In the genomic region with DNA sequence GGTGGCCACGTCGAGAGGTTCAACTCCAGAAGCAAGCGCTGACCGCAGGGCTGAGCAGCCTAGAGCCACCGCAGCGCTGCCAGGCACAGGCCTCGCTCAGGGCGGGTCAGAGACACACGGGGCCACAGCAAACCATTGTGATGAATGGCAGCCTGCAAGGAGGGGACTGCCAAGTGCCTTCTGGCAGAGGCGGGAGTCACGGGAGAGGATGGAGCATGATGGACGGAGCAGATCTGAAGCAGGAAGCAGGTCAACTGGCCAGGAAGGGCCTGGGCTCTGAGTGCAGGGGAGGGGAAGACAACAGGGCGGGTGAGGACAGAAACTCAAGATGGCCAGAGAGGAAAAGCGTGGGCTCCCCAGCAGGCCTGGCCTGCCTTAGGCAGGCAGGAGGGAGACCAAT, we compare ENCODE assay signal across 2 cellular contexts.
TF ChIP-seq lines count a peak whose summit lies in the region.

No MANE protein-coding gene starts in this region.

TF ChIP-seq in liver, 16 proteins besides CTCF, POLR2A, EP300 and RAD21:
- TF ChIP-seq FOXA2 (IDR thresholded peaks at IDR 0.05) (no peak), JUND (IDR thresholded peaks at IDR 0.05) (no peak), HNF4G (IDR thresholded peaks at IDR 0.05) (no peak), NR2F2 (IDR thresholded peaks at IDR 0.05) (peak; percentile 94), YY1 (IDR thresholded peaks at IDR 0.05) (no peak), EGR1 (IDR thresholded peaks at IDR 0.05; ENCODE audit: low read depth in 2 of 2) (no peak)
- TF ChIP-seq, protein P1, sequence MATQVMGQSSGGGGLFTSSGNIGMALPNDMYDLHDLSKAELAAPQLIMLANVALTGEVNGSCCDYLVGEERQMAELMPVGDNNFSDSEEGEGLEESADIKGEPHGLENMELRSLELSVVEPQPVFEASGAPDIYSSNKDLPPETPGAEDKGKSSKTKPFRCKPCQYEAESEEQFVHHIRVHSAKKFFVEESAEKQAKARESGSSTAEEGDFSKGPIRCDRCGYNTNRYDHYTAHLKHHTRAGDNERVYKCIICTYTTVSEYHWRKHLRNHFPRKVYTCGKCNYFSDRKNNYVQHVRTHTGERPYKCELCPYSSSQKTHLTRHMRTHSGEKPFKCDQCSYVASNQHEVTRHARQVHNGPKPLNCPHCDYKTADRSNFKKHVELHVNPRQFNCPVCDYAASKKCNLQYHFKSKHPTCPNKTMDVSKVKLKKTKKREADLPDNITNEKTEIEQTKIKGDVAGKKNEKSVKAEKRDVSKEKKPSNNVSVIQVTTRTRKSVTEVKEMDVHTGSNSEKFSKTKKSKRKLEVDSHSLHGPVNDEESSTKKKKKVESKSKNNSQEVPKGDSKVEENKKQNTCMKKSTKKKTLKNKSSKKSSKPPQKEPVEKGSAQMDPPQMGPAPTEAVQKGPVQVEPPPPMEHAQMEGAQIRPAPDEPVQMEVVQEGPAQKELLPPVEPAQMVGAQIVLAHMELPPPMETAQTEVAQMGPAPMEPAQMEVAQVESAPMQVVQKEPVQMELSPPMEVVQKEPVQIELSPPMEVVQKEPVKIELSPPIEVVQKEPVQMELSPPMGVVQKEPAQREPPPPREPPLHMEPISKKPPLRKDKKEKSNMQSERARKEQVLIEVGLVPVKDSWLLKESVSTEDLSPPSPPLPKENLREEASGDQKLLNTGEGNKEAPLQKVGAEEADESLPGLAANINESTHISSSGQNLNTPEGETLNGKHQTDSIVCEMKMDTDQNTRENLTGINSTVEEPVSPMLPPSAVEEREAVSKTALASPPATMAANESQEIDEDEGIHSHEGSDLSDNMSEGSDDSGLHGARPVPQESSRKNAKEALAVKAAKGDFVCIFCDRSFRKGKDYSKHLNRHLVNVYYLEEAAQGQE (IDR thresholded peaks at IDR 0.05), result no peak
- TF ChIP-seq, protein P2, sequence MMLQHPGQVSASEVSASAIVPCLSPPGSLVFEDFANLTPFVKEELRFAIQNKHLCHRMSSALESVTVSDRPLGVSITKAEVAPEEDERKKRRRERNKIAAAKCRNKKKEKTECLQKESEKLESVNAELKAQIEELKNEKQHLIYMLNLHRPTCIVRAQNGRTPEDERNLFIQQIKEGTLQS (IDR thresholded peaks at IDR 0.05), result no peak

TF ChIP-seq in HepG2, 621 proteins besides CTCF, POLR2A, EP300 and RAD21:
- TF ChIP-seq ZNF891 (CRISPR knock-in tag; IDR thresholded peaks at IDR 0.05) (no peak), PAWR (CRISPR knock-in tag; IDR thresholded peaks at IDR 0.05; ENCODE audit: borderline replicate concordance) (no peak), ZNF260 (CRISPR knock-in tag; IDR thresholded peaks at IDR 0.05; ENCODE audit: borderline replicate concordance, low read depth) (no peak), MTA1 (CRISPR knock-in tag; IDR thresholded peaks at IDR 0.05; ENCODE audit: borderline replicate concordance) (no peak), ZNF484 (CRISPR knock-in tag; IDR thresholded peaks at IDR 0.05; ENCODE audit: borderline replicate concordance, low read depth) (no peak), ZFX (CRISPR knock-in tag; IDR thresholded peaks at IDR 0.05; ENCODE audit: low read depth) (no peak), SETDB1 (CRISPR knock-in tag; IDR thresholded peaks at IDR 0.05; ENCODE audit: borderline replicate concordance) (no peak), FOXA1 (IDR thresholded peaks at IDR 0.05) (no peak), FOXA1 (CRISPR knock-in tag; IDR thresholded peaks at IDR 0.05) (no peak), NFE2L1 (CRISPR knock-in tag; IDR thresholded peaks at IDR 0.05; ENCODE audit: borderline replicate concordance) (no peak), ZNF562 (CRISPR knock-in tag; IDR thresholded peaks at IDR 0.05; ENCODE audit: borderline replicate concordance) (no peak), PRMT3 (CRISPR knock-in tag; IDR thresholded peaks at IDR 0.05; ENCODE audit: borderline replicate concordance, low read depth) (no peak), DMAP1 (CRISPR knock-in tag; IDR thresholded peaks at IDR 0.05) (no peak), MIER2 (CRISPR knock-in tag; IDR thresholded peaks at IDR 0.05) (no peak), ZNF263 (CRISPR knock-in tag; IDR thresholded peaks at IDR 0.05) (no peak), RORA (CRISPR knock-in tag; IDR thresholded peaks at IDR 0.05) (no peak)
- TF ChIP-seq, protein P3, sequence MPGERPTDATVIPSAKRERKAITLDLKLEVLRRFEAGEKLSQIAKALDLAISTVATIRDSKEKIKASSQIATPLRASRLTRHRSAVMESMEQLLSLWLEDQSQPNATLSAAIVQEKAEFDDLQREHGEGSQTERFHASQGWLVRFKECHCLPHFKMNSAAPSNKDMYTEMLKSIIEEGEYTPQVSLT (CRISPR knock-in tag; IDR thresholded peaks at IDR 0.05; ENCODE audit: borderline replicate concordance, low read depth), result no peak
- TF ChIP-seq, protein P4, sequence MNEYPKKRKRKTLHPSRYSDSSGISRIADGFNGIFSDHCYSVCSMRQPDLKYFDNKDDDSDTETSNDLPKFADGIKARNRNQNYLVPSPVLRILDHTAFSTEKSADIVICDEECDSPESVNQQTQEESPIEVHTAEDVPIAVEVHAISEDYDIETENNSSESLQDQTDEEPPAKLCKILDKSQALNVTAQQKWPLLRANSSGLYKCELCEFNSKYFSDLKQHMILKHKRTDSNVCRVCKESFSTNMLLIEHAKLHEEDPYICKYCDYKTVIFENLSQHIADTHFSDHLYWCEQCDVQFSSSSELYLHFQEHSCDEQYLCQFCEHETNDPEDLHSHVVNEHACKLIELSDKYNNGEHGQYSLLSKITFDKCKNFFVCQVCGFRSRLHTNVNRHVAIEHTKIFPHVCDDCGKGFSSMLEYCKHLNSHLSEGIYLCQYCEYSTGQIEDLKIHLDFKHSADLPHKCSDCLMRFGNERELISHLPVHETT (CRISPR knock-in tag; conservative IDR thresholded peaks at IDR 0.05), result no peak
- TF ChIP-seq, protein P5, sequence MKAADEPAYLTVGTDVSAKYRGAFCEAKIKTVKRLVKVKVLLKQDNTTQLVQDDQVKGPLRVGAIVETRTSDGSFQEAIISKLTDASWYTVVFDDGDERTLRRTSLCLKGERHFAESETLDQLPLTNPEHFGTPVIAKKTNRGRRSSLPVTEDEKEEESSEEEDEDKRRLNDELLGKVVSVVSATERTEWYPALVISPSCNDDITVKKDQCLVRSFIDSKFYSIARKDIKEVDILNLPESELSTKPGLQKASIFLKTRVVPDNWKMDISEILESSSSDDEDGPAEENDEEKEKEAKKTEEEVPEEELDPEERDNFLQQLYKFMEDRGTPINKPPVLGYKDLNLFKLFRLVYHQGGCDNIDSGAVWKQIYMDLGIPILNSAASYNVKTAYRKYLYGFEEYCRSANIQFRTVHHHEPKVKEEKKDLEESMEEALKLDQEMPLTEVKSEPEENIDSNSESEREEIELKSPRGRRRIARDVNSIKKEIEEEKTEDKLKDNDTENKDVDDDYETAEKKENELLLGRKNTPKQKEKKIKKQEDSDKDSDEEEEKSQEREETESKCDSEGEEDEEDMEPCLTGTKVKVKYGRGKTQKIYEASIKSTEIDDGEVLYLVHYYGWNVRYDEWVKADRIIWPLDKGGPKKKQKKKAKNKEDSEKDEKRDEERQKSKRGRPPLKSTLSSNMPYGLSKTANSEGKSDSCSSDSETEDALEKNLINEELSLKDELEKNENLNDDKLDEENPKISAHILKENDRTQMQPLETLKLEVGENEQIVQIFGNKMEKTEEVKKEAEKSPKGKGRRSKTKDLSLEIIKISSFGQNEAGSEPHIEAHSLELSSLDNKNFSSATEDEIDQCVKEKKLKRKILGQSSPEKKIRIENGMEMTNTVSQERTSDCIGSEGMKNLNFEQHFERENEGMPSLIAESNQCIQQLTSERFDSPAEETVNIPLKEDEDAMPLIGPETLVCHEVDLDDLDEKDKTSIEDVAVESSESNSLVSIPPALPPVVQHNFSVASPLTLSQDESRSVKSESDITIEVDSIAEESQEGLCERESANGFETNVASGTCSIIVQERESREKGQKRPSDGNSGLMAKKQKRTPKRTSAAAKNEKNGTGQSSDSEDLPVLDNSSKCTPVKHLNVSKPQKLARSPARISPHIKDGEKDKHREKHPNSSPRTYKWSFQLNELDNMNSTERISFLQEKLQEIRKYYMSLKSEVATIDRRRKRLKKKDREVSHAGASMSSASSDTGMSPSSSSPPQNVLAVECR (CRISPR knock-in tag; IDR thresholded peaks at IDR 0.05; ENCODE audit: borderline replicate concordance), result no peak
TF ChIP-seq in HepG2: peak in this region for 0.
